Comparison of ENCODE assay signal across 14 cellular contexts in genomic region chr7:87507446-87507845, GRCh38. TPM values are rescaled to one million over a fixed set of nuclear protein-coding genes. Genes with fewer than 3 reads are reported as not detected.
A peak's percentile ranks its signal among the peaks of the same experiment; 100 is the strongest.
DNase-seq lines count a peak whose midpoint lies in the region; ATAC-seq and TF ChIP-seq lines count a peak whose summit lies in the region.
"Had no signal": no experiment of that assay in that cellular context is flagged by ENCODE, and none has a peak within 500 bp of the region (broad histone marks: within the 10 kb centered on the region; RNA-seq: fewer than 3 reads in every experiment).

No MANE protein-coding gene starts in this region.

- H3K4me3 ChIP-seq in epithelial cell of proximal tubule (ENCODE audit: low read depth, low read length) = no peak overlapping the region
- H3K4me3 ChIP-seq: testis had no signal

- H3K27ac ChIP-seq in 22Rv1 = no peak overlapping the region
- H3K27ac ChIP-seq: testis had no signal

- DNase-seq in DMS53 (lab: John Stamatoyannopoulos, UW) = peak; percentile 33
- peak; percentile 60 for DNase-seq in NCI-H82 treated with DMSO at 0.1 percent for 48 hours (lab: John Stamatoyannopoulos, UW; ENCODE audit: unreplicated experiment)
- no peak for DNase-seq in epithelial cell of proximal tubule (ENCODE audit: low read depth)
- no peak for DNase-seq in DMS79 (lab: John Stamatoyannopoulos, UW)
- DNase-seq in AG08396 (ENCODE audit: low spot score) = no peak
- DNase-seq in DMS79 treated with DMSO at 0.1 percent for 48 hours (lab: John Stamatoyannopoulos, UW) = no peak
- DNase-seq: BE2C; effector memory CD8-positive, alpha-beta T cell; NCI-H1417 treated with DMSO at 0.1 percent for 48 hours; NCI-H524 treated with DMSO at 0.1 percent for 48 hours; SIG-M5; testis had no signal

- TF ChIP-seq CTCF in 22Rv1 (IDR thresholded peaks at IDR 0.05) (peak; percentile 39), epithelial cell of proximal tubule (conservative IDR thresholded peaks at IDR 0.05; ENCODE audit: low read depth, low read length) (peak; percentile 34)

- ATAC-seq in HG03039 (IDR thresholded peaks at IDR 0.05; ENCODE audit: unreplicated experiment) = no peak
- ATAC-seq: effector memory CD8-positive, alpha-beta T cell had no signal

RNA-seq across cellular contexts. Expression of gene ABCB4, which starts 32.0 kb away (rescaled TPM):
- 0.58 and 12.6 TPM in 2 replicates for total RNA-seq in epithelial cell of proximal tubule

Comparison
In these comparisons a context has a peak if more than half of its experiments do, and no peak if none do; other contexts are left out.
1. DNase-seq: peak in DMS53 (single experiment) and NCI-H82 treated with DMSO at 0.1 percent for 48 hours (single experiment); none in epithelial cell of proximal tubule (single experiment), DMS79 (single experiment), AG08396 (single experiment) and DMS79 treated with DMSO at 0.1 percent for 48 hours (single experiment).